20 cellular contexts compared by ENCODE assay signal in the genomic region with DNA sequence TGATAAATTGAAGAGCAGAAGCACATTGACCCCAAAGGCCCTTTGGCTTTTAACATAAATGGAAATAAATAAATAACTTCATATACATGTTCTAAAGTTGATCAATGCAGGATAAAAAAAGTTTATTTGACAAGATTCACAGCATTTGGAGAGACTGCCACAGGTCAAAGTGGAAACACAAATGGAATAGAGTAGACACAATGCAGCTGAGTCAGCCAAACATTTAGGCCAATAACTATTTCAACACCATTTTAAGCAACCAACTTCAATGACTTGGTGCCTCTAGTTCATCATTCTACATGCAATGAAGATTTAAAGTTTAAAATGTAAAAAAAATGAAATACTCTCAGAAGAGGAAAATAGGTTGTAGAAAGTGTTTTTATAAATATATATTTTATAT.
DNase-seq lines count a peak whose midpoint lies in the region; ATAC-seq and TF ChIP-seq lines count a peak whose summit lies in the region.
"Had no signal": no experiment of that assay in that cellular context is flagged by ENCODE, and none has a peak within 500 bp of the region (broad histone marks: within the 10 kb centered on the region; RNA-seq: fewer than 3 reads in every experiment).

No MANE protein-coding gene starts in this region.

- dilution Hi-C loops in IMR-90 (cut with HindIII; ENCODE audit: low sequenced_read_pairs, unreplicated experiment): no loop called here

- H3K4me2 ChIP-seq in IMR-90 (ENCODE audit: low read depth, low read length): no peak overlapping the region
- H3K4me2 ChIP-seq: BLaER1 had no signal

- H3K9me3 ChIP-seq in IMR-90 (ENCODE audit: control insufficient read depth, insufficient read depth, low read length) (no peaks in the 10 kb centered on the region), HAP-1 (no peaks in the 10 kb centered on the region), esophagus muscularis mucosa (no peaks in the 10 kb centered on the region)
- H3K9me3 ChIP-seq: BLaER1, Caco-2 had no signal

- DNase-seq in IMR-90 (no peak), fibroblast of gingiva (ENCODE audit: low read depth) (peak; percentile 28), fibroblast of the aortic adventitia (ENCODE audit: low read depth) (peak; percentile 3), renal cortical epithelial cell (ENCODE audit: low read depth) (peak; percentile 7), HAP-1 (ENCODE audit: low spot score in 2 of 2) (no peak), esophagus muscularis mucosa (ENCODE audit: extremely low spot score) (no peak), HEK293T (ENCODE audit: extremely low spot score) (no peak)
- DNase-seq: Caco-2; CD4-positive, CD25-positive, alpha-beta regulatory T cell; CD8-positive, alpha-beta T cell; DMS153; DND-41; GM23248; H7; HFFc6 had no signal

- no peak for TF ChIP-seq RAD21 in IMR-90 (IDR thresholded peaks at IDR 0.05; ENCODE audit: low read length)

- H2AK9ac ChIP-seq in IMR-90 (replicated peaks; ENCODE audit: low read depth, low read length, poor library complexity): no peak overlapping the region

- H3K14ac ChIP-seq in IMR-90 (replicated peaks; ENCODE audit: low read depth, low read length): no peak overlapping the region

- POLR2A ChIA-PET in IMR-90 (lab: Charles Lee; ENCODE audit: unreplicated experiment): no interaction called here
- POLR2A ChIA-PET in HEK293T (lab: Yijun Ruan, JAX): no interaction called here

- TF ChIP-seq CTCF in IMR-90 (conservative IDR thresholded peaks at IDR 0.05; ENCODE audit: low read depth, low read length): no peak
- no peak for TF ChIP-seq CTCF in fibroblast of the aortic adventitia (IDR thresholded peaks at IDR 0.05; ENCODE audit: insufficient read depth, low read length)
- TF ChIP-seq CTCF in esophagus muscularis mucosa (IDR thresholded peaks at IDR 0.05): no peak

- no peak overlapping the region for H4K8ac ChIP-seq in IMR-90 (ENCODE audit: low read depth in 2 of 2, low read length in 2 of 2)

- in situ Hi-C loops in IMR-90 (cut with MboI; ENCODE audit: low sequenced_read_pairs) (no loop called here), HAP-1 (cut with MboI; ENCODE audit: low sequenced_read_pairs) (no loop called here)

- H3K4me1 ChIP-seq in IMR-90 (ENCODE audit: control insufficient read depth, insufficient read depth, low read length) (0 out of 2 replicates have a peak, but pooled peaks cover 2% of the 10 kb centered on the region), HAP-1 (no peaks in the 10 kb centered on the region), esophagus muscularis mucosa (no peaks in the 10 kb centered on the region)
- H3K4me1 ChIP-seq: BLaER1, Caco-2 had no signal

- H2BK5ac ChIP-seq in IMR-90 (ENCODE audit: low read depth, low read length, poor library complexity, severe bottlenecking): no peak overlapping the region

- no peak overlapping the region for H2BK20ac ChIP-seq in IMR-90 (ENCODE audit: low read depth, low read length)

- intact Hi-C loops in IMR-90 (cut with micrococcal nuclease) (no loop called here), esophagus muscularis mucosa (cut with DNase I) (no loop called here)

- no peak overlapping the region for H2BK120ac ChIP-seq in IMR-90 (ENCODE audit: low read depth, low read length)

- no peak for TF ChIP-seq EP300 in esophagus muscularis mucosa (IDR thresholded peaks at IDR 0.05)

- no peak overlapping the region for H4K5ac ChIP-seq in IMR-90 (ENCODE audit: low read depth, low read length)

- H3K23ac ChIP-seq in IMR-90 (ENCODE audit: low read depth, low read length): no peak overlapping the region

- H2BK15ac ChIP-seq in IMR-90 (ENCODE audit: low read depth, low read length): no peak overlapping the region

- H3K18ac ChIP-seq in IMR-90 (ENCODE audit: low read depth, low read length): no peak overlapping the region

- H3K9me1 ChIP-seq in IMR-90 (ENCODE audit: insufficient read depth, low read length): no peaks in the 10 kb centered on the region

- no peak overlapping the region for H2AFZ ChIP-seq in IMR-90 (replicated peaks; ENCODE audit: low read length, poor library complexity)
- H2AFZ ChIP-seq: GM23248 had no signal

- H3K27ac ChIP-seq in IMR-90 (ENCODE audit: insufficient read depth, low read length): no peak overlapping the region
- H3K27ac ChIP-seq in esophagus muscularis mucosa (replicated peaks in 1 of 4): no peak overlapping the region
- H3K27ac ChIP-seq: 22Rv1, BLaER1, C4-2B, GM23248 had no signal

- H3K79me1 ChIP-seq in IMR-90 (ENCODE audit: low read depth in 1 of 2, low read length in 2 of 2): no peaks in the 10 kb centered on the region

- no peaks in the 10 kb centered on the region for H4K20me1 ChIP-seq in IMR-90 (ENCODE audit: insufficient read depth, low read length)
- H4K20me1 ChIP-seq: BLaER1 had no signal

- H3K9ac ChIP-seq in IMR-90 (ENCODE audit: low read depth, low read length): no peak overlapping the region
- H3K9ac ChIP-seq: BLaER1, GM23248 had no signal

- no peak overlapping the region for H3K4me3 ChIP-seq in IMR-90 (ENCODE audit: insufficient read depth, low read depth, low read length)
- H3K4me3 ChIP-seq in fibroblast of the aortic adventitia (ENCODE audit: low read depth, low read length): no peak overlapping the region
- H3K4me3 ChIP-seq in HAP-1: no peak overlapping the region
- no peak overlapping the region for H3K4me3 ChIP-seq in esophagus muscularis mucosa
- H3K4me3 ChIP-seq: BLaER1, GM23248 had no signal

- no peak for ATAC-seq in IMR-90 (ENCODE audit: low read depth)
- no peak for ATAC-seq in GM21515 (IDR thresholded peaks at IDR 0.05; ENCODE audit: unreplicated experiment)
- ATAC-seq: CD8-positive, alpha-beta T cell; HCT116 had no signal

- BruUV-seq in IMR-90 (replicated peaks; lab: Mats Ljungman, UMichigan): no TSS peak

- H3K27me3 ChIP-seq in IMR-90 (ENCODE audit: control insufficient read depth, insufficient read depth, low read length) (no peaks in the 10 kb centered on the region), HAP-1 (ENCODE audit: low read depth) (no peaks in the 10 kb centered on the region), esophagus muscularis mucosa (no peaks in the 10 kb centered on the region)
- H3K27me3 ChIP-seq: BLaER1 had no signal

- CTCF ChIA-PET in IMR-90 (lab: Yijun Ruan, JAX): interaction anchor here (0.6 kb wide), 1 partner anchor 49 kb away, joined by 3 read pairs; no protein-coding TSS in a partner anchor
- CTCF ChIA-PET in HEK293T (lab: Yijun Ruan, JAX): no interaction called here

- H3K56ac ChIP-seq in IMR-90 (ENCODE audit: extremely low read depth, insufficient read depth, low read length): no peak overlapping the region; the same call in 1 of the 2 replicates

- H4K91ac ChIP-seq in IMR-90 (ENCODE audit: insufficient read depth, low read depth, low read length): no peak overlapping the region

- no peak overlapping the region for H2AK5ac ChIP-seq in IMR-90 (ENCODE audit: low read depth, low read length)

- no peak for TF ChIP-seq POLR2A in IMR-90 (IDR thresholded peaks at IDR 0.05; ENCODE audit: low read depth, low read length)
- no peak for TF ChIP-seq POLR2A in esophagus muscularis mucosa (IDR thresholded peaks at IDR 0.05; ENCODE audit: low read depth)

- no peaks in the 10 kb centered on the region for H3K36me3 ChIP-seq in IMR-90 (ENCODE audit: control insufficient read depth, insufficient read depth, low read length)
- H3K36me3 ChIP-seq in HAP-1 (replicated peaks): no peaks in the 10 kb centered on the region
- H3K36me3 ChIP-seq in esophagus muscularis mucosa: no peaks in the 10 kb centered on the region
- H3K36me3 ChIP-seq: BLaER1 had no signal

- no peak overlapping the region for H3K4ac ChIP-seq in IMR-90 (ENCODE audit: low read depth, low read length)

TF ChIP-seq in IMR-90, 13 proteins besides CTCF, POLR2A, EP300 and RAD21:
- TF ChIP-seq CEBPB (IDR thresholded peaks at IDR 0.05; ENCODE audit: low read depth, low read length) (no peak), MAFK (IDR thresholded peaks at IDR 0.05; ENCODE audit: low read depth, low read length) (peak; percentile 25; the same call in 1 of the 2 replicates)

TF ChIP-seq in HEK293T, 16 proteins besides CTCF, POLR2A, EP300 and RAD21:
- TF ChIP-seq ZNF384 (IDR thresholded peaks at IDR 0.05) (no peak), NFRKB (IDR thresholded peaks at IDR 0.05) (no peak), ARNT (IDR thresholded peaks at IDR 0.05) (no peak), SP1 (IDR thresholded peaks at IDR 0.05) (no peak), LEF1 (IDR thresholded peaks at IDR 0.05; ENCODE audit: borderline replicate concordance) (no peak), CTBP1 (IDR thresholded peaks at IDR 0.05; ENCODE audit: borderline replicate concordance) (no peak), BHLHE40 (IDR thresholded peaks at IDR 0.05; ENCODE audit: borderline replicate concordance) (no peak), TARDBP (IDR thresholded peaks at IDR 0.05) (no peak), L3MBTL2 (conservative IDR thresholded peaks at IDR 0.05) (no peak), FOXK2 (IDR thresholded peaks at IDR 0.05) (no peak), HDGF (IDR thresholded peaks at IDR 0.05; ENCODE audit: borderline replicate concordance) (no peak), ELF4 (IDR thresholded peaks at IDR 0.05) (no peak), FOXM1 (IDR thresholded peaks at IDR 0.05; ENCODE audit: borderline replicate concordance) (no peak), FOXA1 (IDR thresholded peaks at IDR 0.05) (no peak), SUZ12 (IDR thresholded peaks at IDR 0.05) (no peak)
- TF ChIP-seq, protein P1, sequence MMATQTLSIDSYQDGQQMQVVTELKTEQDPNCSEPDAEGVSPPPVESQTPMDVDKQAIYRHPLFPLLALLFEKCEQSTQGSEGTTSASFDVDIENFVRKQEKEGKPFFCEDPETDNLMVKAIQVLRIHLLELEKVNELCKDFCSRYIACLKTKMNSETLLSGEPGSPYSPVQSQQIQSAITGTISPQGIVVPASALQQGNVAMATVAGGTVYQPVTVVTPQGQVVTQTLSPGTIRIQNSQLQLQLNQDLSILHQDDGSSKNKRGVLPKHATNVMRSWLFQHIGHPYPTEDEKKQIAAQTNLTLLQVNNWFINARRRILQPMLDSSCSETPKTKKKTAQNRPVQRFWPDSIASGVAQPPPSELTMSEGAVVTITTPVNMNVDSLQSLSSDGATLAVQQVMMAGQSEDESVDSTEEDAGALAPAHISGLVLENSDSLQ (IDR thresholded peaks at IDR 0.05): no peak

Comparison
In these comparisons a context has a peak if more than half of its experiments do, and no peak if none do; other contexts are left out.
1. DNase-seq: peak in fibroblast of gingiva (single experiment), fibroblast of the aortic adventitia (single experiment) and renal cortical epithelial cell (single experiment); none in IMR-90 (single experiment), HAP-1 (0 of 2), esophagus muscularis mucosa (single experiment) and HEK293T (single experiment).